ENCODE assay signal across 13 cellular contexts in genomic region chr9:74577956-74578355, GRCh38.
DNase-seq lines count a peak whose midpoint lies in the region; FAIRE-seq and TF ChIP-seq lines count a peak whose summit lies in the region.
"Had no signal": no experiment of that assay in that cellular context is flagged by ENCODE, and none has a peak within 500 bp of the region (broad histone marks: within the 10 kb centered on the region; RNA-seq: fewer than 3 reads in every experiment).

No MANE protein-coding gene starts in this region.

- H3K4me1 ChIP-seq in BE2C = no peaks in the 10 kb centered on the region

- TF ChIP-seq CTCF in 22Rv1 (IDR thresholded peaks at IDR 0.05) (peak; percentile 79), GM12875 (IDR thresholded peaks at IDR 0.05; ENCODE audit: borderline replicate concordance, insufficient read depth, low read depth, low read length) (peak; percentile 20; the same call in 1 of the 2 replicates), BE2C (IDR thresholded peaks at IDR 0.05; ENCODE audit: low read depth, low read length) (no peak)

- peak; percentile 6 for DNase-seq in NCI-H69 (lab: John Stamatoyannopoulos, UW)
- peak; percentile 14 for DNase-seq in fibroblast of gingiva (ENCODE audit: low read depth)
- no peak for DNase-seq in RPMI8226
- DNase-seq in BE2C = no peak
- no peak for DNase-seq in HK-2 (ENCODE audit: unreplicated experiment)
- DNase-seq in H54 (ENCODE audit: insufficient read length, low spot score) = no peak
- DNase-seq: activated CD4-positive, alpha-beta T cell treated with anti-CD3 and anti-CD28 coated beads for 36 hours; amniotic stem cell; hypothalamus; NCI-H526; ovary had no signal

- no peak for FAIRE-seq in H54 (lab: Jason Lieb, UNC)

- no peaks in the 10 kb centered on the region for H3K27me3 ChIP-seq in BE2C
- H3K27me3 ChIP-seq: ovary had no signal

- H3K4me3 ChIP-seq in GM12875 (ENCODE audit: low read depth, low read length) (no peak overlapping the region), BE2C (ENCODE audit: low read depth, low read length) (no peak overlapping the region)
- H3K4me3 ChIP-seq: ovary had no signal

- H3K36me3 ChIP-seq in BE2C = no peaks in the 10 kb centered on the region
- H3K36me3 ChIP-seq: ovary had no signal

- H3K9me3 ChIP-seq in BE2C = no peaks in the 10 kb centered on the region
- H3K9me3 ChIP-seq: ovary had no signal

- TF ChIP-seq POLR2A in H54 (IDR thresholded peaks at IDR 0.05; ENCODE audit: low read depth, low read length) = no peak

- no peak overlapping the region for H3K27ac ChIP-seq in 22Rv1
- H3K27ac ChIP-seq: ovary had no signal

Comparison
In these comparisons a context has a peak if more than half of its experiments do, and no peak if none do; other contexts are left out.
1. DNase-seq: peak in NCI-H69 (single experiment) and fibroblast of gingiva (single experiment); none in RPMI8226 (single experiment), BE2C (single experiment), HK-2 (single experiment) and H54 (single experiment).